In the genomic region with DNA sequence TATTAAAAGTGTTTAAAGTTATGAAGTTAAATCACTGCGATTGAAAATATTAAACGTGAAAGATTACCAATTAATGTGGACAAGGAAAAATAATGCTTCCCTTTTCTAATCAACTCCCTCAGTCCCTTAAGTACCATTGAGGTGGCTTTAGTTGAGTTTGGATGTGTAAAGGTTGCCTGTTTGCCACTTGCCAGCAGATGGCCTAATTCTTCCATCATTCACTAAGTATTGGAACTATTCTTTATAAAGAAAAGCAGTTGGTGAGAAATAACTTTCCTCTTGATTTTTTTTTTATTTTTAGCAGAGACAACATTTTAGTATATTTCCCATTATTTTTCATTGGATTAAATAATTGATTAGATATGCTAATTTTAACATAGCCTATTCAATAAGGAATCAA, we compare ENCODE assay signal across 11 cellular contexts.
DNase-seq lines count a peak whose midpoint lies in the region; ATAC-seq and TF ChIP-seq lines count a peak whose summit lies in the region.
"Had no signal": no experiment of that assay in that cellular context is flagged by ENCODE, and none has a peak within 500 bp of the region (broad histone marks: within the 10 kb centered on the region; RNA-seq: fewer than 3 reads in every experiment).

No MANE protein-coding gene starts in this region.

- no peak overlapping the region for H3K4me2 ChIP-seq in OCI-LY3 (ENCODE audit: low read length)

- H3K4me3 Mint-ChIP-seq in activated naive CD8-positive, alpha-beta T cell treated with anti-CD3 and anti-CD28 coated beads, Interleukin-2, amount 50 U/mL, for 24 hours, result no peak overlapping the region
- H3K4me3 Mint-ChIP-seq: activated T-cell treated with anti-CD3 and anti-CD28 coated beads, Interleukin-2, amount 50 U/mL, for 24 hours had no signal

- TF ChIP-seq EP300 in upper lobe of left lung (IDR thresholded peaks at IDR 0.05), result no peak

- H3K27ac ChIP-seq in 22Rv1 (no peak overlapping the region), OCI-LY3 (ENCODE audit: low read length) (no peak overlapping the region), upper lobe of left lung (no peak overlapping the region)
- H3K27ac ChIP-seq: tibial nerve had no signal

- 29 to 43% methylated on average over 2 of the region's 2 CpGs for WGBS in upper lobe of left lung, 2 donors

- H3K9me3 Mint-ChIP-seq in activated naive CD8-positive, alpha-beta T cell treated with anti-CD3 and anti-CD28 coated beads, Interleukin-2, amount 50 U/mL, for 24 hours, result peaks cover 4% of the 10 kb centered on the region

- no peak overlapping the region for H3K27ac Mint-ChIP-seq in activated naive CD8-positive, alpha-beta T cell treated with anti-CD3 and anti-CD28 coated beads, Interleukin-2, amount 50 U/mL, for 24 hours
- H3K27ac Mint-ChIP-seq: activated T-cell treated with anti-CD3 and anti-CD28 coated beads, Interleukin-2, amount 50 U/mL, for 24 hours had no signal

- H3K27me3 Mint-ChIP-seq in activated naive CD8-positive, alpha-beta T cell treated with anti-CD3 and anti-CD28 coated beads, Interleukin-2, amount 50 U/mL, for 24 hours, result no peaks in the 10 kb centered on the region
- H3K27me3 Mint-ChIP-seq: activated T-cell treated with anti-CD3 and anti-CD28 coated beads, Interleukin-2, amount 50 U/mL, for 24 hours had no signal

- no peak overlapping the region for H2AFZ ChIP-seq in OCI-LY3 (ENCODE audit: low read depth, low read length)

- TF ChIP-seq CTCF in 22Rv1 (IDR thresholded peaks at IDR 0.05), result peak; percentile 74
- TF ChIP-seq CTCF in GM12865 (IDR thresholded peaks at IDR 0.05; ENCODE audit: insufficient read depth, low read depth, low read length, missing control alignments), result peak; percentile 41
- peak; percentile 66 for TF ChIP-seq CTCF in OCI-LY3 (IDR thresholded peaks at IDR 0.05; ENCODE audit: low read depth, low read length)
- no peak for TF ChIP-seq CTCF in upper lobe of left lung (IDR thresholded peaks at IDR 0.05)

- H3K4me1 ChIP-seq in OCI-LY3 (ENCODE audit: low read length) (no peaks in the 10 kb centered on the region), upper lobe of left lung (no peaks in the 10 kb centered on the region)
- H3K4me1 ChIP-seq: tibial nerve had no signal

- ATAC-seq in upper lobe of left lung (ENCODE audit: low FRiP score in 2 of 2), result no peak
- ATAC-seq in activated naive CD8-positive, alpha-beta T cell treated with anti-CD3 and anti-CD28 coated beads, Interleukin-2, amount 50 U/mL, for 24 hours, result no peak
- ATAC-seq: right cardiac atrium had no signal

- no peaks in the 10 kb centered on the region for H4K20me1 ChIP-seq in OCI-LY3 (ENCODE audit: insufficient read depth, low read length)

- no peak for TF ChIP-seq POLR2A in upper lobe of left lung (IDR thresholded peaks at IDR 0.05)

- no peaks in the 10 kb centered on the region for H3K36me3 Mint-ChIP-seq in activated naive CD8-positive, alpha-beta T cell treated with anti-CD3 and anti-CD28 coated beads, Interleukin-2, amount 50 U/mL, for 24 hours (ENCODE audit: low read depth)

- no peaks in the 10 kb centered on the region for H3K27me3 ChIP-seq in OCI-LY3 (ENCODE audit: low read depth, low read length)
- H3K27me3 ChIP-seq in upper lobe of left lung, result no peaks in the 10 kb centered on the region
- H3K27me3 ChIP-seq: tibial nerve had no signal

- H3K4me3 ChIP-seq in GM12865 (ENCODE audit: low read depth, low read length) (no peak overlapping the region), OCI-LY3 (ENCODE audit: low read length) (no peak overlapping the region), upper lobe of left lung (no peak overlapping the region)
- H3K4me3 ChIP-seq: tibial nerve had no signal

- no peaks in the 10 kb centered on the region for H3K36me3 ChIP-seq in OCI-LY3 (replicated peaks; ENCODE audit: low read depth, low read length)
- no peaks in the 10 kb centered on the region for H3K36me3 ChIP-seq in upper lobe of left lung
- H3K36me3 ChIP-seq: tibial nerve had no signal

- H3K4me1 Mint-ChIP-seq in activated naive CD8-positive, alpha-beta T cell treated with anti-CD3 and anti-CD28 coated beads, Interleukin-2, amount 50 U/mL, for 24 hours, result no peaks in the 10 kb centered on the region

- DNase-seq in GM12865 (ENCODE audit: low read depth) (peak; percentile 53), glomerular visceral epithelial cell (ENCODE audit: extremely low spot score) (peak; percentile 29), upper lobe of left lung (no peak)
- DNase-seq in stimulated activated CD4-positive, alpha-beta T cell treated with anti-CD3 and anti-CD28 coated beads, Interleukin-2, amount 100 ng/mL, for 48 hours, result no peak
- no peak for DNase-seq in activated naive CD8-positive, alpha-beta T cell treated with anti-CD3 and anti-CD28 coated beads, Interleukin-2, amount 50 U/mL, for 24 hours
- DNase-seq in activated T-cell treated with anti-CD3 and anti-CD28 coated beads, Interleukin-2, amount 50 U/mL, for 1 hour, result no peak
- DNase-seq: activated T-cell treated with anti-CD3 and anti-CD28 coated beads, Interleukin-2, amount 50 U/mL, for 24 hours; right cardiac atrium had no signal

- no peaks in the 10 kb centered on the region for H3K79me2 ChIP-seq in OCI-LY3 (ENCODE audit: low read length)

- H3K9ac ChIP-seq in OCI-LY3 (ENCODE audit: low read length), result no peak overlapping the region

- H3K9me3 ChIP-seq in OCI-LY3 (ENCODE audit: insufficient read depth, low read length) (no peaks in the 10 kb centered on the region), upper lobe of left lung (no peaks in the 10 kb centered on the region)
- H3K9me3 ChIP-seq: tibial nerve had no signal

Comparison
In these comparisons a context has a peak if more than half of its experiments do, and no peak if none do; other contexts are left out.
1. CTCF ChIP-seq: peak in 22Rv1 (single experiment), GM12865 (single experiment) and OCI-LY3 (single experiment); none in upper lobe of left lung (0 of 6).
2. DNase-seq: peak in GM12865 (single experiment) and glomerular visceral epithelial cell (single experiment); none in stimulated activated CD4-positive, alpha-beta T cell treated with anti-CD3 and anti-CD28 coated beads, Interleukin-2, amount 100 ng/mL, for 48 hours (0 of 2), upper lobe of left lung (0 of 2), activated naive CD8-positive, alpha-beta T cell treated with anti-CD3 and anti-CD28 coated beads, Interleukin-2, amount 50 U/mL, for 24 hours (single experiment) and activated T-cell treated with anti-CD3 and anti-CD28 coated beads, Interleukin-2, amount 50 U/mL, for 1 hour (single experiment).